22 cellular contexts compared by ENCODE assay signal in genomic region chr3:57655727-57656126, GRCh38. TPM values are rescaled to one million over a fixed set of nuclear protein-coding genes. Genes with fewer than 3 reads are reported as not detected.
DNase-seq lines count a peak whose midpoint lies in the region; ATAC-seq, FAIRE-seq and TF ChIP-seq lines count a peak whose summit lies in the region.
"Had no signal": no experiment of that assay in that cellular context is flagged by ENCODE, and none has a peak within 500 bp of the region (broad histone marks: within the 10 kb centered on the region; RNA-seq: fewer than 3 reads in every experiment).

No MANE protein-coding gene starts in this region.

- no TSS peak for BruUV-seq in HepG2 (replicated peaks; lab: Mats Ljungman, UMichigan)
- BruUV-seq in K562 (replicated peaks; lab: Mats Ljungman, UMichigan) = no TSS peak

- H3K9ac ChIP-seq in HepG2 (ENCODE audit: insufficient read depth, low read depth, low read length) = no peak overlapping the region
- no peak overlapping the region for H3K9ac ChIP-seq in K562 (ENCODE audit: insufficient read depth in 1 of 2, low read depth in 2 of 2, low read length in 2 of 2)
- no peak overlapping the region for H3K9ac ChIP-seq in Karpas-422 (ENCODE audit: low read length)
- H3K9ac ChIP-seq: BLaER1 had no signal

- POLR2A ChIA-PET in HepG2 (lab: Yijun Ruan, JAX) = no interaction called here
- POLR2A ChIA-PET in K562 (lab: Yijun Ruan, JAX) = no interaction called here

- H3K4me2 ChIP-seq in HepG2 (ENCODE audit: low read depth, low read length) (no peak overlapping the region), K562 (ENCODE audit: insufficient read depth, low read length) (no peak overlapping the region), Karpas-422 (ENCODE audit: low read depth, low read length, poor library complexity, severe bottlenecking) (no peak overlapping the region)
- H3K4me2 ChIP-seq: BLaER1 had no signal

- H3K9me1 ChIP-seq in K562 (ENCODE audit: control insufficient read depth, insufficient read depth, low read length) = no peaks in the 10 kb centered on the region

- TF ChIP-seq POLR2A in HepG2 (IDR thresholded peaks at IDR 0.05; ENCODE audit: insufficient read depth in 1 of 2, low read depth in 2 of 2, low read length in 2 of 2) (no peak), right lobe of liver (IDR thresholded peaks at IDR 0.05) (no peak), K562 (conservative IDR thresholded peaks at IDR 0.05) (no peak)

- no peaks in the 10 kb centered on the region for H3K9me2 ChIP-seq in Karpas-422 (replicated peaks; ENCODE audit: insufficient read depth, low read length)

- no peak overlapping the region for H3K27ac ChIP-seq in HepG2 (ENCODE audit: extremely low read length, insufficient read depth, low read length)
- no peak overlapping the region for H3K27ac ChIP-seq in right lobe of liver
- no peak overlapping the region for H3K27ac ChIP-seq in K562 (ENCODE audit: extremely low read depth, low read depth, low read length)
- H3K27ac ChIP-seq in Karpas-422 (ENCODE audit: low read length) = no peak overlapping the region
- H3K27ac ChIP-seq: 22Rv1, BLaER1 had no signal

- no peak for TF ChIP-seq CTCF in HepG2 (CRISPR knock-in tag; IDR thresholded peaks at IDR 0.05)
- TF ChIP-seq CTCF in right lobe of liver (IDR thresholded peaks at IDR 0.05) = no peak
- TF ChIP-seq CTCF in K562 (IDR thresholded peaks at IDR 0.05 in 2 of 3, conservative IDR thresholded peaks at IDR 0.05 in 1 of 3; ENCODE audit: insufficient read depth in 2 of 3, low read depth in 1 of 3, low read length in 3 of 3) = no peak

- H2AFZ ChIP-seq in HepG2 (ENCODE audit: low read length) = no peak overlapping the region
- no peak overlapping the region for H2AFZ ChIP-seq in K562 (ENCODE audit: low read depth, low read length)
- no peak overlapping the region for H2AFZ ChIP-seq in Karpas-422 (ENCODE audit: low read length)

- H3K4me3 ChIP-seq in HepG2 (replicated peaks in 1 of 3; ENCODE audit: insufficient read depth in 1 of 3, low read depth in 2 of 3, low read length in 3 of 3) (no peak overlapping the region), right lobe of liver (no peak overlapping the region), K562 (no peak overlapping the region), Karpas-422 (ENCODE audit: low read length) (no peak overlapping the region)
- H3K4me3 ChIP-seq: BLaER1, GM12878 had no signal

- no peak for TF ChIP-seq RAD21 in HepG2 (CRISPR knock-in tag; IDR thresholded peaks at IDR 0.05)
- TF ChIP-seq RAD21 in K562 (CRISPR knock-in tag; conservative IDR thresholded peaks at IDR 0.05 in 1 of 2, IDR thresholded peaks at IDR 0.05 in 1 of 2) = no peak

- H3K27me3 ChIP-seq in HepG2 (ENCODE audit: control insufficient read depth in 1 of 2, insufficient read depth in 2 of 2, low read length in 2 of 2) = no peaks in the 10 kb centered on the region
- no peaks in the 10 kb centered on the region for H3K27me3 ChIP-seq in right lobe of liver
- no peaks in the 10 kb centered on the region for H3K27me3 ChIP-seq in K562 (ENCODE audit: control insufficient read depth in 2 of 2, insufficient read depth in 2 of 2, low read length in 2 of 2)
- H3K27me3 ChIP-seq in Karpas-422 (ENCODE audit: low read length) = no peaks in the 10 kb centered on the region
- H3K27me3 ChIP-seq: BE2C, BLaER1 had no signal

- H3K79me2 ChIP-seq in HepG2 (ENCODE audit: insufficient read depth, low read length) (no peaks in the 10 kb centered on the region), K562 (ENCODE audit: control insufficient read depth, insufficient read depth, low read length) (no peaks in the 10 kb centered on the region), Karpas-422 (ENCODE audit: low read length) (peaks cover 16% of the 10 kb centered on the region)

- WGBS in HepG2 (ENCODE audit: low lambda C conversion rate) = 94% methylated on average over 2 of the region's 2 CpGs
- 85% methylated on average over 2 of the region's 2 CpGs for WGBS in right lobe of liver (ENCODE audit: insufficient coverage, low coverage, low lambda C conversion rate, missing lambda C conversion rate)
- 71% methylated on average over 2 of the region's 2 CpGs for WGBS in K562 (ENCODE audit: insufficient coverage, low coverage, missing lambda C conversion rate)

- TF ChIP-seq EP300 in HepG2 (IDR thresholded peaks at IDR 0.05; ENCODE audit: low read depth in 2 of 2, low read length in 2 of 2) (no peak), HepG2 (CRISPR knock-in tag; IDR thresholded peaks at IDR 0.05; ENCODE audit: borderline replicate concordance) (no peak), K562 (IDR thresholded peaks at IDR 0.05; ENCODE audit: low read length) (no peak)

- H3K9me3 ChIP-seq in HepG2 (ENCODE audit: low read length) (no peaks in the 10 kb centered on the region), right lobe of liver (no peaks in the 10 kb centered on the region), K562 (replicated peaks; ENCODE audit: control insufficient read depth, insufficient read depth, low read depth, low read length) (no peaks in the 10 kb centered on the region), Karpas-422 (ENCODE audit: low read length) (no peaks in the 10 kb centered on the region)
- H3K9me3 ChIP-seq: BE2C had no signal

- H4K20me1 ChIP-seq in HepG2 (ENCODE audit: insufficient read depth, low read length) (no peaks in the 10 kb centered on the region), K562 (replicated peaks; ENCODE audit: control insufficient read depth, insufficient read depth, low read length) (no peaks in the 10 kb centered on the region), Karpas-422 (ENCODE audit: insufficient read depth, low read depth, low read length) (no peaks in the 10 kb centered on the region)
- H4K20me1 ChIP-seq: BLaER1 had no signal

- in situ Hi-C loops in HepG2 (cut with HindIII; ENCODE audit: extremely low pct_ligation_motif_present, low pct_unique_long_range_greater_than_20kb) (no loop called here), K562 (cut with MboI) (no loop called here)

- ATAC-seq in HepG2 (no peak), right lobe of liver (no peak), K562 (no peak)
- ATAC-seq: GM12878 had no signal

- no peak for FAIRE-seq in HepG2 (lab: Jason Lieb, UNC)
- no peak for FAIRE-seq in K562 (lab: Jason Lieb, UNC)
- FAIRE-seq: GM12878, GM18507 had no signal

- DNase-seq in HepG2 (ENCODE audit: low spot score) = no peak
- no peak for DNase-seq in right lobe of liver
- DNase-seq in K562 (ENCODE audit: extremely low read depth in 1 of 4, low spot score in 3 of 4) = no peak
- no peak for DNase-seq in Karpas-422
- DNase-seq: ACHN; BE2C; C1 segment of cervical spinal cord; CD4-positive, alpha-beta memory T cell; CD4-positive, CD25-positive, alpha-beta regulatory T cell; CD8-positive, alpha-beta memory T cell; COR-L47; DMS 273 treated with DMSO at 0.1 percent for 48 hours; DMS153; DMS53; DMS79; DND-41; EL; GDM1 had no signal

- H3K4me1 ChIP-seq in HepG2 (ENCODE audit: insufficient read depth, low read length) (no peaks in the 10 kb centered on the region), right lobe of liver (no peaks in the 10 kb centered on the region), K562 (replicated peaks in 1 of 2; ENCODE audit: control insufficient read depth in 2 of 2, insufficient read depth in 2 of 2, low read length in 2 of 2) (peaks cover 0 to 3% of the 10 kb centered on the region in 2 experiments; a peak in 1 of 5 replicates), Karpas-422 (ENCODE audit: low read length) (no peaks in the 10 kb centered on the region)
- H3K4me1 ChIP-seq: BE2C, BLaER1 had no signal

- intact Hi-C loops in HepG2 (cut with micrococcal nuclease; ENCODE audit: unreplicated experiment) (no loop called here), right lobe of liver (cut with DNase I) (no loop called here), K562 (cut with micrococcal nuclease) (no loop called here)

- H3K36me3 ChIP-seq in HepG2 (replicated peaks in 1 of 2; ENCODE audit: control insufficient read depth in 1 of 2, insufficient read depth in 2 of 2, low read length in 2 of 2) (peaks cover 2 to 10% of the 10 kb centered on the region in 2 experiments; a peak in 3 of 5 replicates), right lobe of liver (peaks cover 0 to 29% (median 0%) of the 10 kb centered on the region in 4 donors), K562 (ENCODE audit: control insufficient read depth, insufficient read depth, low read length) (peaks cover 20% of the 10 kb centered on the region; the same call in 2 of the 3 replicates), Karpas-422 (ENCODE audit: insufficient read depth, low read length) (peaks cover 50% of the 10 kb centered on the region; the same call in 1 of the 2 replicates)
- H3K36me3 ChIP-seq: BE2C had no signal

- CTCF ChIA-PET in HepG2 (lab: Yijun Ruan, JAX; ENCODE audit: low intra/inter-chr PET ratio, low total read pairs) = no interaction called here
- CTCF ChIA-PET in K562 (lab: Yijun Ruan, JAX; ENCODE audit: low intra/inter-chr PET ratio) = no interaction called here

RNA-seq across cellular contexts. Expression of gene DENND6A, which starts 37.1 kb away (rescaled TPM):
- total RNA-seq in HepG2 (2016; rRNA removed; fragmentation: Illumina TruSeq; extraction: Trizol) (9.4 and 12.8 TPM in 2 replicates), right lobe of liver (10 to 100 TPM in 2 of 6 experiments, 1 to 10 TPM in 4; 5.5 to 11.0 (median 9.2) TPM), K562 (2014; rRNA removed) (6.0 and 7.3 TPM in 2 replicates), K562 (2014; rRNA removed; fragmentation: Illumina TruSeq; extraction: Trizol) (10.3 and 12.8 TPM in 2 replicates), K562 (2015; rRNA removed; fragmentation: Illumina TruSeq; extraction: Trizol) (11.7 and 12.7 TPM in 2 replicates), K562 (2021) (10.0 and 10.9 TPM in 2 replicates)
- 8.3 and 10.2 TPM in 2 replicates for total RNA-seq in HepG2 (2016; cell fraction: cytosol; rRNA removed; fragmentation: Illumina TruSeq; extraction: Trizol; ENCODE audit: low read depth)
- 9.9 and 12.4 TPM in 2 replicates for total RNA-seq in HepG2 (2016; cell fraction: insoluble cytoplasmic fraction; rRNA removed; fragmentation: Illumina TruSeq; extraction: Trizol)
- total RNA-seq in HepG2 (2016; cell fraction: membrane; rRNA removed; fragmentation: Illumina TruSeq; extraction: Trizol) = 4.6 and 5.3 TPM in 2 replicates
- 10.8 and 12.4 TPM in 2 replicates for total RNA-seq in HepG2 (2016; cell fraction: nucleus; rRNA removed; fragmentation: Illumina TruSeq; extraction: Trizol)
- polyA plus RNA-seq in HepG2 (2011; rRNA removed) (9.7 and 11.1 TPM in 2 replicates), K562 (2011; rRNA removed) (10.0 and 15.5 TPM in 2 replicates), K562 (2014; fragmentation: Illumina TruSeq; extraction: Trizol) (7.1 TPM in 2 replicates), K562 (2014; fragmentation: Nextera tagmentation; extraction: Ambion mirVana) (1 to 10 TPM; 1.5 to 2.0 TPM), K562 (2014; rRNA removed) (4.4 and 5.2 TPM in 2 replicates)
- 4.4 and 9.0 TPM in 2 replicates for polyA plus RNA-seq in HepG2 (2011; cell fraction: cytosol; rRNA removed)
- polyA plus RNA-seq in HepG2 (2011; cell fraction: nucleus; rRNA removed) = 5.5 and 8.4 TPM in 2 replicates
- 8.3 and 9.7 TPM in 2 replicates for polyA plus RNA-seq in HepG2 (2012)
- 0.28 and 0.61 TPM in 2 replicates for polyA plus RNA-seq in HepG2 (2016; cell fraction: cytosol; fragmentation: Illumina TruSeq; extraction: Trizol; ENCODE audit: low read depth)
- polyA plus RNA-seq in HepG2 (2016; cell fraction: insoluble cytoplasmic fraction; fragmentation: Illumina TruSeq; extraction: Trizol; ENCODE audit: low read depth) = 7.7 and 8.2 TPM in 2 replicates
- 1.7 and 1.9 TPM in 2 replicates for polyA plus RNA-seq in HepG2 (2016; cell fraction: membrane; fragmentation: Illumina TruSeq; extraction: Trizol; ENCODE audit: low read depth)
- 14.9 and 16.0 TPM in 2 replicates for polyA plus RNA-seq in HepG2 (2016; cell fraction: nucleus; fragmentation: Illumina TruSeq; extraction: Trizol; ENCODE audit: insufficient read depth, low read depth)
- polyA minus RNA-seq in HepG2 (2011; rRNA and poly(A)+ RNA removed; ENCODE audit: low replicate concordance) = 5.4 and 22.0 TPM in 2 replicates
- polyA minus RNA-seq in HepG2 (2011; cell fraction: cytosol; rRNA and poly(A)+ RNA removed) = 8.2 and 11.8 TPM in 2 replicates
- polyA minus RNA-seq in HepG2 (2011; cell fraction: nucleus; rRNA and poly(A)+ RNA removed) = 14.3 and 18.4 TPM in 2 replicates
- total RNA-seq in K562 (2011; cell fraction: chromatin; rRNA removed; ENCODE audit: low replicate concordance) = 20.0 and 40.2 TPM in 2 replicates
- 6.7 and 7.8 TPM in 2 replicates for total RNA-seq in K562 (2011; cell fraction: nucleolus; rRNA removed)
- total RNA-seq in K562 (2011; cell fraction: nucleoplasm; rRNA removed) = 14.8 and 16.4 TPM in 2 replicates
- polyA plus RNA-seq in K562 (2011; cell fraction: cytosol; rRNA removed) = 7.7 and 9.7 TPM in 2 replicates
- polyA plus RNA-seq in K562 (2011; cell fraction: nucleus; rRNA removed) = 6.4 and 10.3 TPM in 2 replicates
- polyA plus RNA-seq in K562 (2012) = 7.0 and 19.0 TPM in 2 replicates
- polyA minus RNA-seq in K562 (2011; rRNA and poly(A)+ RNA removed) = 14.8 and 23.4 TPM in 2 replicates
- 6.7 and 10.7 TPM in 2 replicates for polyA minus RNA-seq in K562 (2011; cell fraction: cytosol; rRNA and poly(A)+ RNA removed)
- 4.4 and 6.7 TPM in 2 replicates for polyA minus RNA-seq in K562 (2011; cell fraction: nucleus; rRNA and poly(A)+ RNA removed)
- 18.5 and 61.4 TPM in 2 replicates for total RNA-seq in Karpas-422 (2014; rRNA removed; shearing (Covaris generic); ENCODE audit: low replicate concordance)

RNA-seq across cellular contexts. Expression of gene ARF4, which starts 58.6 kb away (rescaled TPM):
- total RNA-seq in HepG2 (2016; rRNA removed; fragmentation: Illumina TruSeq; extraction: Trizol) (184 and 247 TPM in 2 replicates), right lobe of liver (100 to 1,000 TPM in 2 of 6 experiments, 10 to 100 TPM in 4; 63.0 to 125 (median 92.7) TPM), K562 (2014; rRNA removed) (41.1 and 59.1 TPM in 2 replicates), K562 (2014; rRNA removed; fragmentation: Illumina TruSeq; extraction: Trizol) (83.8 and 93.5 TPM in 2 replicates), K562 (2015; rRNA removed; fragmentation: Illumina TruSeq; extraction: Trizol) (72.2 and 72.4 TPM in 2 replicates), K562 (2021) (65.1 and 70.4 TPM in 2 replicates)
- total RNA-seq in HepG2 (2016; cell fraction: cytosol; rRNA removed; fragmentation: Illumina TruSeq; extraction: Trizol; ENCODE audit: low read depth) = 21.0 and 22.5 TPM in 2 replicates
- 181 and 262 TPM in 2 replicates for total RNA-seq in HepG2 (2016; cell fraction: insoluble cytoplasmic fraction; rRNA removed; fragmentation: Illumina TruSeq; extraction: Trizol)
- 59.6 and 61.1 TPM in 2 replicates for total RNA-seq in HepG2 (2016; cell fraction: membrane; rRNA removed; fragmentation: Illumina TruSeq; extraction: Trizol)
- 130 and 149 TPM in 2 replicates for total RNA-seq in HepG2 (2016; cell fraction: nucleus; rRNA removed; fragmentation: Illumina TruSeq; extraction: Trizol)
- polyA plus RNA-seq in HepG2 (2011; rRNA removed) (195 and 250 TPM in 2 replicates), K562 (2011; rRNA removed) (151 and 172 TPM in 2 replicates), K562 (2014; fragmentation: Illumina TruSeq; extraction: Trizol) (114 and 142 TPM in 2 replicates), K562 (2014; fragmentation: Nextera tagmentation; extraction: Ambion mirVana) (100 to 1,000 TPM; 226 to 273 TPM), K562 (2014; rRNA removed) (82.0 and 95.2 TPM in 2 replicates)
- 148 and 191 TPM in 2 replicates for polyA plus RNA-seq in HepG2 (2011; cell fraction: cytosol; rRNA removed)
- 76.8 and 76.9 TPM in 2 replicates for polyA plus RNA-seq in HepG2 (2011; cell fraction: nucleus; rRNA removed)
- polyA plus RNA-seq in HepG2 (2012) = 183 and 200 TPM in 2 replicates
- polyA plus RNA-seq in HepG2 (2016; cell fraction: cytosol; fragmentation: Illumina TruSeq; extraction: Trizol; ENCODE audit: low read depth) = 26.5 and 28.6 TPM in 2 replicates
- 437 and 475 TPM in 2 replicates for polyA plus RNA-seq in HepG2 (2016; cell fraction: insoluble cytoplasmic fraction; fragmentation: Illumina TruSeq; extraction: Trizol; ENCODE audit: low read depth)
- 70.5 and 72.4 TPM in 2 replicates for polyA plus RNA-seq in HepG2 (2016; cell fraction: membrane; fragmentation: Illumina TruSeq; extraction: Trizol; ENCODE audit: low read depth)
- 252 and 254 TPM in 2 replicates for polyA plus RNA-seq in HepG2 (2016; cell fraction: nucleus; fragmentation: Illumina TruSeq; extraction: Trizol; ENCODE audit: insufficient read depth, low read depth)
- 505 and 607 TPM in 2 replicates for polyA minus RNA-seq in HepG2 (2011; rRNA and poly(A)+ RNA removed; ENCODE audit: low replicate concordance)
- 104 and 128 TPM in 2 replicates for polyA minus RNA-seq in HepG2 (2011; cell fraction: cytosol; rRNA and poly(A)+ RNA removed)
- polyA minus RNA-seq in HepG2 (2011; cell fraction: nucleus; rRNA and poly(A)+ RNA removed) = 192 and 250 TPM in 2 replicates
- total RNA-seq in K562 (2011; cell fraction: chromatin; rRNA removed; ENCODE audit: low replicate concordance) = 45.0 and 68.9 TPM in 2 replicates
- total RNA-seq in K562 (2011; cell fraction: nucleolus; rRNA removed) = 61.5 and 90.7 TPM in 2 replicates
- 64.5 and 107 TPM in 2 replicates for total RNA-seq in K562 (2011; cell fraction: nucleoplasm; rRNA removed)
- polyA plus RNA-seq in K562 (2011; cell fraction: cytosol; rRNA removed) = 115 and 117 TPM in 2 replicates
- 84.7 TPM in 2 replicates for polyA plus RNA-seq in K562 (2011; cell fraction: nucleus; rRNA removed)
- 87.8 and 109 TPM in 2 replicates for polyA plus RNA-seq in K562 (2012)
- polyA minus RNA-seq in K562 (2011; rRNA and poly(A)+ RNA removed) = 98.6 and 98.8 TPM in 2 replicates
- polyA minus RNA-seq in K562 (2011; cell fraction: cytosol; rRNA and poly(A)+ RNA removed) = 39.0 and 55.6 TPM in 2 replicates
- 47.4 and 61.6 TPM in 2 replicates for polyA minus RNA-seq in K562 (2011; cell fraction: nucleus; rRNA and poly(A)+ RNA removed)
- 40.2 and 69.7 TPM in 2 replicates for total RNA-seq in Karpas-422 (2014; rRNA removed; shearing (Covaris generic); ENCODE audit: low replicate concordance)

Comparison
In these comparisons a context has a peak if more than half of its experiments do, and no peak if none do; other contexts are left out.
1. Of the 241 proteins assayed by ChIP-seq in both HepG2 and K562: peak only in HepG2: MAFF and MAFK; only in K562: none; in both: none; in neither: 239.